8 cellular contexts compared by ENCODE assay signal in genomic region chr14:91286530-91286937, GRCh38. TPM values are rescaled to one million over a fixed set of nuclear protein-coding genes. Genes with fewer than 3 reads are reported as not detected.
DNase-seq lines count a peak whose midpoint lies in the region; ATAC-seq and TF ChIP-seq lines count a peak whose summit lies in the region.

No MANE protein-coding gene starts in this region.

- no peak overlapping the region for H3K4me2 ChIP-seq in osteoblast (ENCODE audit: insufficient read depth, low read length)

- no peaks in the 10 kb centered on the region for H3K79me2 ChIP-seq in osteoblast (ENCODE audit: insufficient read depth, low read length)

- H3K27me3 ChIP-seq in osteoblast (ENCODE audit: insufficient read depth, low read length) (no peaks in the 10 kb centered on the region), thyroid gland (no peaks in the 10 kb centered on the region)

- ATAC-seq in GM18909 (IDR thresholded peaks at IDR 0.05; ENCODE audit: poor library complexity, unreplicated experiment) = no peak

- H3K4me3 ChIP-seq in osteoblast (ENCODE audit: insufficient read depth, low read length) (no peak overlapping the region), thyroid gland (replicated peaks in 1 of 3) (no peak overlapping the region)

- WGBS in thyroid gland, 2 donors = 22 to 25% methylated on average over 7 of the region's 7 CpGs

- no peaks in the 10 kb centered on the region for H3K9me3 ChIP-seq in osteoblast (ENCODE audit: low read depth, low read length)
- H3K9me3 ChIP-seq in thyroid gland = no peaks in the 10 kb centered on the region

- DNase-seq in ELR (ENCODE audit: low read depth) (peak; percentile 87), SHP77 treated with DMSO at 0.1 percent for 48 hours (lab: John Stamatoyannopoulos, UW) (peak; percentile 23), foreskin melanocyte (peak; percentile 55), osteoblast (ENCODE audit: insufficient read length, low spot score, missing footprints) (peak; percentile 93), thyroid gland (peak; percentile 75 to 83)
- peak; percentile 66 for DNase-seq in activated effector memory CD4-positive, alpha-beta T cell treated with Interleukin-2 at 50 U/mL for 16 hours

- H3K36me3 ChIP-seq in osteoblast (ENCODE audit: insufficient read depth, low read length) (no peaks in the 10 kb centered on the region), thyroid gland (no peaks in the 10 kb centered on the region)

- no peak overlapping the region for H2AFZ ChIP-seq in osteoblast (ENCODE audit: low read length)

- peaks cover 26% of the 10 kb centered on the region for H3K4me1 ChIP-seq in osteoblast (ENCODE audit: insufficient read depth, low read length)
- peaks cover 0 to 8% of the 10 kb centered on the region in 2 donors for H3K4me1 ChIP-seq in thyroid gland

- no peaks in the 10 kb centered on the region for H4K20me1 ChIP-seq in osteoblast (ENCODE audit: insufficient read depth, low read length)

- H3K27ac ChIP-seq in osteoblast (ENCODE audit: low read depth, low read length) = no peak overlapping the region
- no peak overlapping the region for H3K27ac ChIP-seq in thyroid gland

- TF ChIP-seq CTCF in LNCAP (IDR thresholded peaks at IDR 0.05) = peak; percentile 91
- TF ChIP-seq CTCF in osteoblast (IDR thresholded peaks at IDR 0.05; ENCODE audit: extremely low read depth, low read depth, low read length) = peak; percentile 94
- TF ChIP-seq CTCF in thyroid gland (IDR thresholded peaks at IDR 0.05) = peak; percentile 59 to 95 (median 84)

- no peak for TF ChIP-seq POLR2A in thyroid gland (IDR thresholded peaks at IDR 0.05)

- intact Hi-C loops in thyroid gland (cut with DNase I) = loop anchor here (5.0 kb wide), 2 partner anchors 109 to 379 kb away; no protein-coding TSS in a partner anchor

RNA-seq across cellular contexts. Expression of gene GPR68, which starts 42.0 kb away (rescaled TPM):
- total RNA-seq in osteoblast (8.0 and 8.5 TPM in 2 replicates), thyroid gland (under 1 TPM in 3 of 4 donors, not detected in 1; 0.13 to 0.73 (median 0.42) TPM)

Comparison
In these comparisons a context has a peak if more than half of its experiments do, and no peak if none do; other contexts are left out.
1. DNase-seq: peak in every context shown above with its lines; median percentile 93 in osteoblast; 87 in ELR; 79 in thyroid gland; 66 in activated effector memory CD4-positive, alpha-beta T cell treated with Interleukin-2 at 50 U/mL for 16 hours; 55 in foreskin melanocyte; 23 in SHP77 treated with DMSO at 0.1 percent for 48 hours.